Comparison of ENCODE assay signal across 11 cellular contexts in the genomic region with DNA sequence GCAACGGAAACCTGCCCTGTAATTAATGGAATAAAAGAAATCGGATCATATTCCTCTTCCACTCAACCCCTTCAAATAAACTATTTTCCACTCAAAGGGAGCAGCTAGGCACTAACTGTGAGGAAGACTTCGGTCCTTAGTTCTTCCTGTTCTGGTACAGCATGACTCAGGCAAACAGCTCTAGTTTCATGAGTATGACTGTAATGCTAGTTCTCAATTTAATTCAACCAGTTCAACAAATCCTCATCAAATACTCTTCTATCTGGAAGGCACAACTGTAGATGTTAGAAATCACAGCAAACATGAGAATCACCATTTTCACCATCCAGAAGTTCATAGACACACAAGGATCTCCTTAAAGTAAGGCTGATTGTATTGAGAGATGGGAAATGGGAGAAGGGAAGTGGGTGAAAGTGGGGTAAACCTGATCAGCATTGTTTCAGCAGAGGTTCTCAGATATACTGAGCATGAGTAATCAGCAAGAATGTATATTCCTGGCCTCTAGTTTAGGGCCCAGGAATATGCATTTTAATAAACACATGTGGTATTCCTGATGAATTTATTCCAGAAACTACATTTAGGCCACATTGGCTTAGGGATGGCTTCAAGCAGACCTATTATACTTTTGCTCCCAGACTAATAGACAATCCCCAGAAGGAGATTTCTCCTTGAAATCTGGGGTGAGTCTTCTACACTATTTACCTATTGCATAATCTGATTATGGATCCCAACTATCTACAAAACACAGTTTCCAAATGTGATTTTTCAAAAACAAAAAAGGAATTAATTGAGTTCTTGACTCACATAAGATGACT.
DNase-seq lines count a peak whose midpoint lies in the region; ATAC-seq and TF ChIP-seq lines count a peak whose summit lies in the region.
"Had no signal": no experiment of that assay in that cellular context is flagged by ENCODE, and none has a peak within 500 bp of the region (broad histone marks: within the 10 kb centered on the region; RNA-seq: fewer than 3 reads in every experiment).

No MANE protein-coding gene starts in this region.

- H3K36me3 Mint-ChIP-seq in CD8-positive, alpha-beta T cell: peaks cover 10% of the 10 kb centered on the region
- no peaks in the 10 kb centered on the region for H3K36me3 Mint-ChIP-seq in mesothelial cell of epicardium

- H3K27ac ChIP-seq in RWPE2 (ENCODE audit: poor library complexity, severe bottlenecking): no peak overlapping the region
- H3K27ac ChIP-seq in foreskin keratinocyte: no peak overlapping the region
- H3K27ac ChIP-seq in CD8-positive, alpha-beta T cell (ENCODE audit: low read depth, low read length): no peak overlapping the region

- no peaks in the 10 kb centered on the region for H3K4me1 ChIP-seq in RWPE2 (ENCODE audit: insufficient read depth, poor library complexity, severe bottlenecking)
- peaks cover 8% of the 10 kb centered on the region for H3K4me1 ChIP-seq in foreskin keratinocyte
- no peaks in the 10 kb centered on the region for H3K4me1 ChIP-seq in CD8-positive, alpha-beta T cell (ENCODE audit: insufficient read depth, low read length)

- H3K36me3 ChIP-seq in RWPE2 (ENCODE audit: low read depth): no peaks in the 10 kb centered on the region
- no peaks in the 10 kb centered on the region for H3K36me3 ChIP-seq in CD8-positive, alpha-beta T cell (ENCODE audit: insufficient read depth, low read length)

- TF ChIP-seq CTCF in RWPE2 (IDR thresholded peaks at IDR 0.05; ENCODE audit: poor library complexity, severe bottlenecking) (no peak), foreskin keratinocyte (conservative IDR thresholded peaks at IDR 0.05) (no peak), omental fat pad (IDR thresholded peaks at IDR 0.05) (no peak), mesothelial cell of epicardium (IDR thresholded peaks at IDR 0.05; ENCODE audit: unreplicated experiment) (no peak)
- TF ChIP-seq CTCF in CD8-positive, alpha-beta T cell (IDR thresholded peaks at IDR 0.05): no peak

- H3K27ac Mint-ChIP-seq in CD8-positive, alpha-beta T cell: no peak overlapping the region
- no peak overlapping the region for H3K27ac Mint-ChIP-seq in mesothelial cell of epicardium

- H3K4me3 Mint-ChIP-seq in CD8-positive, alpha-beta T cell: no peak overlapping the region
- no peak overlapping the region for H3K4me3 Mint-ChIP-seq in mesothelial cell of epicardium

- intact Hi-C loops in CD8-positive, alpha-beta T cell (cut with DNase I, micrococcal nuclease): no loop called here
- intact Hi-C loops in sciatic nerve (cut with DNase I): no loop called here

- peak; percentile 37 for DNase-seq in Ammon's horn (ENCODE audit: low spot score)
- no peak for DNase-seq in RWPE2 (ENCODE audit: low spot score)
- DNase-seq in foreskin keratinocyte: peak in 1 of 2 donors; percentile 41
- no peak for DNase-seq in omental fat pad (ENCODE audit: low spot score)
- DNase-seq in CD8-positive, alpha-beta T cell: no peak
- DNase-seq in sciatic nerve (ENCODE audit: low spot score): no peak
- no peak for DNase-seq in mesothelial cell of epicardium (ENCODE audit: low spot score in 2 of 2, unreplicated experiment in 2 of 2)
- DNase-seq: activated naive CD4-positive, alpha-beta T cell treated with Interleukin-2 at 50 U/mL for 16 hours; NCI-H526 had no signal

- H3K27me3 ChIP-seq in RWPE2 (ENCODE audit: insufficient read depth, poor library complexity, severe bottlenecking) (no peaks in the 10 kb centered on the region), foreskin keratinocyte (no peaks in the 10 kb centered on the region)
- H3K27me3 ChIP-seq in CD8-positive, alpha-beta T cell (ENCODE audit: insufficient read depth, low read length): no peaks in the 10 kb centered on the region

- no peaks in the 10 kb centered on the region for H3K9me3 Mint-ChIP-seq in CD8-positive, alpha-beta T cell
- no peaks in the 10 kb centered on the region for H3K9me3 Mint-ChIP-seq in mesothelial cell of epicardium

- CTCF ChIA-PET in CD8-positive, alpha-beta T cell (lab: Charles Lee): interaction anchor here (0.7 kb wide), 1 partner anchor 259 kb away, joined by 3 read pairs; no protein-coding TSS in a partner anchor

- no peaks in the 10 kb centered on the region for H3K9me3 ChIP-seq in RWPE2 (ENCODE audit: severe bottlenecking)
- H3K9me3 ChIP-seq in CD8-positive, alpha-beta T cell (ENCODE audit: low read length): no peaks in the 10 kb centered on the region

- POLR2A ChIA-PET in CD8-positive, alpha-beta T cell (lab: Charles Lee): no interaction called here

- no peaks in the 10 kb centered on the region for H3K27me3 Mint-ChIP-seq in CD8-positive, alpha-beta T cell (ENCODE audit: low read depth)
- no peaks in the 10 kb centered on the region for H3K27me3 Mint-ChIP-seq in mesothelial cell of epicardium (ENCODE audit: low read depth)

- H3K4me3 ChIP-seq in RWPE2 (ENCODE audit: severe bottlenecking): no peak overlapping the region
- no peak overlapping the region for H3K4me3 ChIP-seq in CD8-positive, alpha-beta T cell (ENCODE audit: low read depth, low read length)

- no peaks in the 10 kb centered on the region for H3K4me1 Mint-ChIP-seq in CD8-positive, alpha-beta T cell (ENCODE audit: low read depth)
- H3K4me1 Mint-ChIP-seq in mesothelial cell of epicardium: peaks cover 6% of the 10 kb centered on the region

- ATAC-seq in GM21723 (IDR thresholded peaks at IDR 0.05; ENCODE audit: unreplicated experiment) (peak; percentile 24), RWPE2 (ENCODE audit: low read depth) (peak; percentile 61; the same call in 2 of the 3 replicates), foreskin keratinocyte (peak; percentile 47), omental fat pad (ENCODE audit: low FRiP score) (no peak), sciatic nerve (no peak)
- ATAC-seq in CD8-positive, alpha-beta T cell: no peak
- ATAC-seq: left cardiac atrium had no signal

Comparison
In these comparisons a context has a peak if more than half of its experiments do, and no peak if none do; other contexts are left out.
1. ATAC-seq: peak in GM21723 (single experiment), RWPE2 (single experiment) and foreskin keratinocyte (single experiment); none in omental fat pad (single experiment), CD8-positive, alpha-beta T cell (single experiment) and sciatic nerve (single experiment).